Comparison of ENCODE assay signal across 17 cellular contexts in genomic region chr13:38381840-38382239, GRCh38. TPM values are rescaled to one million over a fixed set of nuclear protein-coding genes. Genes with fewer than 3 reads are reported as not detected.
DNase-seq lines count a peak whose midpoint lies in the region; TF ChIP-seq lines count a peak whose summit lies in the region.
"Had no signal": no experiment of that assay in that cellular context is flagged by ENCODE, and none has a peak within 500 bp of the region (broad histone marks: within the 10 kb centered on the region; RNA-seq: fewer than 3 reads in every experiment).

No MANE protein-coding gene starts in this region.

- H3K9me3 ChIP-seq in adipocyte (ENCODE audit: control insufficient read depth, low read length), result no peaks in the 10 kb centered on the region
- no peaks in the 10 kb centered on the region for H3K9me3 ChIP-seq in ovary
- H3K9me3 ChIP-seq in right atrium auricular region, result no peaks in the 10 kb centered on the region

- TF ChIP-seq CTCF in fibroblast of mammary gland (conservative IDR thresholded peaks at IDR 0.05; ENCODE audit: control insufficient read depth, insufficient read depth, low read depth, low read length), result no peak
- no peak for TF ChIP-seq CTCF in ovary (IDR thresholded peaks at IDR 0.05)
- TF ChIP-seq CTCF in right atrium auricular region (IDR thresholded peaks at IDR 0.05), result no peak

- DNase-seq in HCEC 1CT, result peak; percentile 25
- peak; percentile 15 for DNase-seq in adipocyte (ENCODE audit: low read depth)
- peak; percentile 58 for DNase-seq in fibroblast of mammary gland (ENCODE audit: low read depth)
- peak in 4 of 5 donors; percentile 35 to 45 (median 38) for DNase-seq in ovary
- DNase-seq in kidney glomerular epithelial cell (lab: John Stamatoyannopoulos, UW), result no peak
- no peak for DNase-seq in iPS-NIHi11 (ENCODE audit: low spot score)
- no peak for DNase-seq in right atrium auricular region (ENCODE audit: low spot score)
- DNase-seq: ACHN; DMS79 treated with DMSO at 0.1 percent for 48 hours; H7; KG1; NCI-H1436; NCI-H1930; NCI-H2171 treated with DMSO at 0.1 percent for 48 hours; NCI-H526 treated with DMSO at 0.1 percent for 48 hours; NK-92 treated with Interleukin-12 subunit alpha and Interleukin-12 subunit beta, amount 100 ng/mL, for 24 hours had no signal

- intact Hi-C loops in ovary (cut with DNase I), result no loop called here

- H3K4me1 ChIP-seq in adipocyte (ENCODE audit: control insufficient read depth, insufficient read depth, low read length) (peaks cover 14% of the 10 kb centered on the region), ovary (ENCODE audit: insufficient read depth) (peaks cover 11% of the 10 kb centered on the region), right atrium auricular region (no peaks in the 10 kb centered on the region)

- H3K9ac ChIP-seq in adipocyte (ENCODE audit: low read length), result no peak overlapping the region

- TF ChIP-seq EP300 in ovary (IDR thresholded peaks at IDR 0.05), result no peak

- H3K27me3 ChIP-seq in adipocyte (replicated peaks; ENCODE audit: control insufficient read depth, insufficient read depth, low read length) (no peaks in the 10 kb centered on the region), ovary (no peaks in the 10 kb centered on the region), right atrium auricular region (no peaks in the 10 kb centered on the region)

- no peak for TF ChIP-seq POLR2A in ovary (IDR thresholded peaks at IDR 0.05)

- 1 to 12% (median 4%) methylated on average over 3 of the region's 3 CpGs for WGBS in ovary, 3 donors

- peak overlapping the region in 1 of 2 donors; percentile 9 for H3K27ac ChIP-seq in ovary
- H3K27ac ChIP-seq in right atrium auricular region, result no peak overlapping the region
- H3K27ac ChIP-seq: C4-2B had no signal

- no peak overlapping the region for H3K4me3 ChIP-seq in adipocyte (ENCODE audit: low read length)
- H3K4me3 ChIP-seq in fibroblast of mammary gland (ENCODE audit: control insufficient read depth, low read depth, low read length), result no peak overlapping the region
- H3K4me3 ChIP-seq in ovary, result no peak overlapping the region
- no peak overlapping the region for H3K4me3 ChIP-seq in right atrium auricular region

- no peaks in the 10 kb centered on the region for H3K36me3 ChIP-seq in adipocyte (ENCODE audit: control insufficient read depth, insufficient read depth, low read length, severe bottlenecking)
- H3K36me3 ChIP-seq in ovary, result no peaks in the 10 kb centered on the region
- no peaks in the 10 kb centered on the region for H3K36me3 ChIP-seq in right atrium auricular region

RNA-seq across cellular contexts. Expression of gene UFM1, which starts 32.2 kb away (rescaled TPM):
- total RNA-seq in ovary, result 10 to 100 TPM; 43.0 to 73.4 (median 47.7) TPM
- 10 to 100 TPM; 40.5 to 41.6 TPM for polyA plus RNA-seq in ovary
- 10 to 100 TPM; 20.7 to 24.0 TPM for total RNA-seq in right atrium auricular region

Comparison
In these comparisons a context has a peak if more than half of its experiments do, and no peak if none do; other contexts are left out.
1. DNase-seq: peak in HCEC 1CT (single experiment), adipocyte (single experiment), fibroblast of mammary gland (single experiment) and ovary (4 of 5); none in kidney glomerular epithelial cell (single experiment), iPS-NIHi11 (single experiment) and right atrium auricular region (single experiment).